16 cellular contexts compared by ENCODE assay signal in genomic region chr2:171244466-171244969, GRCh38.
A peak's percentile ranks its signal among the peaks of the same experiment; 100 is the strongest.
DNase-seq lines count a peak whose midpoint lies in the region; TF ChIP-seq lines count a peak whose summit lies in the region.
"Had no signal": no experiment of that assay in that cellular context is flagged by ENCODE, and none has a peak within 500 bp of the region (broad histone marks: within the 10 kb centered on the region; RNA-seq: fewer than 3 reads in every experiment).

No MANE protein-coding gene starts in this region.

- H3K27me3 ChIP-seq in HUES64 (ENCODE audit: insufficient read depth, low read length), result no peaks in the 10 kb centered on the region
- no peaks in the 10 kb centered on the region for H3K27me3 ChIP-seq in neutrophil
- no peaks in the 10 kb centered on the region for H3K27me3 ChIP-seq in adrenal gland
- H3K27me3 ChIP-seq: stomach had no signal

- DNase-seq in CD1c-positive myeloid dendritic cell (ENCODE audit: extremely low spot score) (peak; percentile 76), epithelial cell of esophagus (ENCODE audit: low read depth) (peak; percentile 89), DMS153 treated with DMSO at 0.1 percent for 48 hours (lab: John Stamatoyannopoulos, UW; ENCODE audit: unreplicated experiment) (no peak), adrenal gland (no peak), NCI-H2107 treated with DMSO at 0.1 percent for 48 hours (lab: John Stamatoyannopoulos, UW; ENCODE audit: unreplicated experiment) (no peak), NCI-H2107 (lab: John Stamatoyannopoulos, UW) (no peak)
- DNase-seq: amniotic stem cell; hypothalamus; lower lobe of right lung; MV-4-11; NCI-H446; RPMI8226; stimulated activated CD4-positive, alpha-beta T cell treated with anti-CD3 and anti-CD28 coated beads, Interleukin-4, amount 100 ng/mL, for 24 hours; stomach had no signal

- H3K4me1 ChIP-seq in HUES64 (ENCODE audit: insufficient read depth, low read length), result no peaks in the 10 kb centered on the region
- H3K4me1 ChIP-seq in neutrophil (ENCODE audit: control insufficient read depth in 1 of 2, insufficient read depth in 1 of 2, low read depth in 1 of 2, low read length in 1 of 2), result peaks cover 29 to 37% of the 10 kb centered on the region in 2 experiments
- no peaks in the 10 kb centered on the region for H3K4me1 ChIP-seq in adrenal gland (replicated peaks in 1 of 2)
- H3K4me1 ChIP-seq: lower lobe of right lung had no signal

- no peak for TF ChIP-seq CTCF in epithelial cell of esophagus (IDR thresholded peaks at IDR 0.05; ENCODE audit: insufficient read depth, low read depth, low read length, missing control alignments)
- no peak for TF ChIP-seq CTCF in neutrophil (IDR thresholded peaks at IDR 0.05)
- TF ChIP-seq CTCF in adrenal gland (IDR thresholded peaks at IDR 0.05), result no peak

- H3K36me3 ChIP-seq in HUES64 (ENCODE audit: insufficient read depth, low read length), result no peaks in the 10 kb centered on the region
- no peaks in the 10 kb centered on the region for H3K36me3 ChIP-seq in neutrophil
- H3K36me3 ChIP-seq in adrenal gland (replicated peaks in 1 of 2), result no peaks in the 10 kb centered on the region
- H3K36me3 ChIP-seq: lower lobe of right lung, stomach had no signal

- no peak overlapping the region for H3K4me3 ChIP-seq in HUES64 (ENCODE audit: low read length)
- no peak overlapping the region for H3K4me3 ChIP-seq in epithelial cell of esophagus (ENCODE audit: low read length)
- H3K4me3 ChIP-seq in neutrophil (ENCODE audit: low read depth in 1 of 2, low read length in 1 of 2), result no peak overlapping the region
- H3K4me3 ChIP-seq in adrenal gland, result no peak overlapping the region
- H3K4me3 ChIP-seq: lower lobe of right lung, stomach had no signal

- H3K9ac ChIP-seq in HUES64 (ENCODE audit: low read depth, low read length), result no peak overlapping the region

- TF ChIP-seq POLR2A in adrenal gland (IDR thresholded peaks at IDR 0.05), result no peak

- intact Hi-C loops in adrenal gland (cut with DNase I), result no loop called here

- peaks cover 23% of the 10 kb centered on the region for H3K9me3 ChIP-seq in HUES64 (ENCODE audit: insufficient read depth, low read depth, low read length)
- H3K9me3 ChIP-seq in neutrophil, result no peaks in the 10 kb centered on the region
- H3K9me3 ChIP-seq in adrenal gland (replicated peaks in 1 of 3), result no peaks in the 10 kb centered on the region

- 86% methylated on average over 1 of the region's 1 CpG for WGBS in HUES64
- 72 to 95% (median 90%) methylated on average over 1 of the region's 1 CpG for WGBS in adrenal gland, 4 donors

- peak overlapping the region; percentile 67 for H3K27ac ChIP-seq in HUES64 (ENCODE audit: low read depth, low read length)
- peak overlapping the region; percentile 72 for H3K27ac ChIP-seq in neutrophil
- no peak overlapping the region for H3K27ac ChIP-seq in adrenal gland
- H3K27ac ChIP-seq: lower lobe of right lung, stomach had no signal

Comparison
In these comparisons a context has a peak if more than half of its experiments do, and no peak if none do; other contexts are left out.
1. DNase-seq: peak in CD1c-positive myeloid dendritic cell (single experiment) and epithelial cell of esophagus (single experiment); none in DMS153 treated with DMSO at 0.1 percent for 48 hours (single experiment), adrenal gland (0 of 7), NCI-H2107 treated with DMSO at 0.1 percent for 48 hours (single experiment) and NCI-H2107 (single experiment).
2. H3K27ac ChIP-seq: peak in HUES64 (single experiment) and neutrophil (single experiment); none in adrenal gland (0 of 5).